Comparison of ENCODE assay signal across 10 cellular contexts in the genomic region with DNA sequence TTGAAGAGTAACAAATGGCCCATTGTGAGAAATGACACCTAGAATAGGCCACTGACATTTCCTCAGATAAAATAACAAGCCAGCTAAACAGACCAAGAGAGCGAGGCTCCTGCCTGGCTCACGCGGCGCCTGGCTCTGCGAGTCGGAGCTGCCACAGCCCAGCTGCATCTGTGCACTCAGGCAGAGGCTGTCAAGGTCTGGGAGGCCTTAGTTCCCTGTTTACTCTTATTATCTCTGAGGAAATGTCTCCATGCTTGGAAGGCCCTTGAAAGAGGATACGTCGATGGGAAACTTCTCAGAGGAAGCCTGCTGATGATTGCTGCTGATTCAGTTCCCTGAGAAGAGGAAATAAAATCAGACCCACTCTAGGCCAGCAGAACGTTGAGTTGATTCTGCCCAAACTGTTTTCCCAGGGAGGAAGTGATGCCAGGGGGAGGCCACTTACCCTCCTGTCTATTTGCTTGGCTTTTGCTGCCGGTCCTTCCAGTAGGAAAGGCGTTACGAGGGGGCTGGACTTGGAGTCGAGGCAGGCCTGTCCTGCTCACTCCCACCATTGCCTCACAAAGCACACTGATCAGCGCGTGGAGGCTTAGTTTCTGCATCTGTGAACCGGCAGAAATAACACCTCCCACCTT.
DNase-seq lines count a peak whose midpoint lies in the region; ATAC-seq and TF ChIP-seq lines count a peak whose summit lies in the region.
"Had no signal": no experiment of that assay in that cellular context is flagged by ENCODE, and none has a peak within 500 bp of the region (broad histone marks: within the 10 kb centered on the region; RNA-seq: fewer than 3 reads in every experiment).

No MANE protein-coding gene starts in this region.

- H3K27me3 Mint-ChIP-seq in nephron (ENCODE audit: low read depth): no peaks in the 10 kb centered on the region
- no peaks in the 10 kb centered on the region for H3K27me3 Mint-ChIP-seq in activated T-helper 1 cell treated with anti-CD3 and anti-CD28 coated beads, Interleukin-12 subunit alpha, Interleukin-12 subunit beta, Interleukin-2, Interleukin-4 antibody, amounts not matched to agents 30 ng/mL and 10 ng/mL and 1 ng/mL, durations not matched to agents 14 hours and 24 hours and 36 hours (ENCODE audit: insufficient read depth)

- no peak overlapping the region for H3K4me3 Mint-ChIP-seq in nephron
- H3K4me3 Mint-ChIP-seq in activated T-helper 1 cell treated with anti-CD3 and anti-CD28 coated beads, Interleukin-12 subunit alpha, Interleukin-12 subunit beta, Interleukin-2, Interleukin-4 antibody, amounts not matched to agents 30 ng/mL and 10 ng/mL and 1 ng/mL, durations not matched to agents 14 hours and 24 hours and 36 hours: no peak overlapping the region

- DNase-seq in Ammon's horn (ENCODE audit: low spot score): peak; percentile 70
- peak; percentile 49 for DNase-seq in SK-MEL-5 (ENCODE audit: low read depth, low spot score)
- DNase-seq in glomerular endothelial cell (ENCODE audit: extremely low read depth, low read depth, low spot score): peak; percentile 93
- no peak for DNase-seq in amniotic stem cell (lab: John Stamatoyannopoulos, UW)
- DNase-seq in A172 (ENCODE audit: low spot score): no peak
- DNase-seq in activated T-helper 1 cell treated with anti-CD3 and anti-CD28 coated beads, Interleukin-12 subunit alpha, Interleukin-12 subunit beta, Interleukin-2, Interleukin-4 antibody, amounts not matched to agents 30 ng/mL and 10 ng/mL and 1 ng/mL, durations not matched to agents 14 hours and 24 hours and 36 hours (ENCODE audit: low spot score): no peak
- DNase-seq: effector CD4-positive, alpha-beta T cell had no signal

- intact Hi-C loops in activated T-helper 1 cell treated with anti-CD3 and anti-CD28 coated beads, Interleukin-12 subunit alpha, Interleukin-12 subunit beta, Interleukin-2, Interleukin-4 antibody, amounts not matched to agents 30 ng/mL and 10 ng/mL and 1 ng/mL, durations not matched to agents 14 hours and 24 hours and 36 hours (cut with micrococcal nuclease): no loop called here

- H3K4me1 Mint-ChIP-seq in nephron: peaks cover 13% of the 10 kb centered on the region
- H3K4me1 Mint-ChIP-seq in activated T-helper 1 cell treated with anti-CD3 and anti-CD28 coated beads, Interleukin-12 subunit alpha, Interleukin-12 subunit beta, Interleukin-2, Interleukin-4 antibody, amounts not matched to agents 30 ng/mL and 10 ng/mL and 1 ng/mL, durations not matched to agents 14 hours and 24 hours and 36 hours (ENCODE audit: low read depth): peaks cover 22% of the 10 kb centered on the region

- peak overlapping the region; percentile 56 to 86 (median 78) for H3K27ac Mint-ChIP-seq in nephron
- no peak overlapping the region for H3K27ac Mint-ChIP-seq in activated T-helper 1 cell treated with anti-CD3 and anti-CD28 coated beads, Interleukin-12 subunit alpha, Interleukin-12 subunit beta, Interleukin-2, Interleukin-4 antibody, amounts not matched to agents 30 ng/mL and 10 ng/mL and 1 ng/mL, durations not matched to agents 14 hours and 24 hours and 36 hours

- H3K36me3 Mint-ChIP-seq in nephron (ENCODE audit: low read depth): peaks cover 12% of the 10 kb centered on the region
- H3K36me3 Mint-ChIP-seq in activated T-helper 1 cell treated with anti-CD3 and anti-CD28 coated beads, Interleukin-12 subunit alpha, Interleukin-12 subunit beta, Interleukin-2, Interleukin-4 antibody, amounts not matched to agents 30 ng/mL and 10 ng/mL and 1 ng/mL, durations not matched to agents 14 hours and 24 hours and 36 hours (ENCODE audit: low read depth): peaks cover 4% of the 10 kb centered on the region

- in situ Hi-C loops in SK-MEL-5 (cut with HindIII; ENCODE audit: low pct_unique_long_range_greater_than_20kb, low sequenced_read_pairs): no loop called here

- no peak for TF ChIP-seq CTCF in nephron (IDR thresholded peaks at IDR 0.05; ENCODE audit: unreplicated experiment in 3 of 3)

- no peak for ATAC-seq in GM21737 (IDR thresholded peaks at IDR 0.05; ENCODE audit: unreplicated experiment)
- ATAC-seq: activated CD4-positive, CD25-positive, alpha-beta regulatory T cell treated with anti-CD3 and anti-CD28 coated beads, Interleukin-2, amount 50 U/mL, for 24 hours had no signal

- no peaks in the 10 kb centered on the region for H3K9me3 Mint-ChIP-seq in nephron
- H3K9me3 Mint-ChIP-seq in activated T-helper 1 cell treated with anti-CD3 and anti-CD28 coated beads, Interleukin-12 subunit alpha, Interleukin-12 subunit beta, Interleukin-2, Interleukin-4 antibody, amounts not matched to agents 30 ng/mL and 10 ng/mL and 1 ng/mL, durations not matched to agents 14 hours and 24 hours and 36 hours: no peaks in the 10 kb centered on the region

Comparison
In these comparisons a context has a peak if more than half of its experiments do, and no peak if none do; other contexts are left out.
1. DNase-seq: peak in Ammon's horn (single experiment), SK-MEL-5 (single experiment) and glomerular endothelial cell (single experiment); none in amniotic stem cell (single experiment), A172 (single experiment) and activated T-helper 1 cell treated with anti-CD3 and anti-CD28 coated beads, Interleukin-12 subunit alpha, Interleukin-12 subunit beta, Interleukin-2, Interleukin-4 antibody, amounts not matched to agents 30 ng/mL and 10 ng/mL and 1 ng/mL, durations not matched to agents 14 hours and 24 hours and 36 hours (single experiment).